Comparison of ENCODE assay signal across 8 cellular contexts in the genomic region with DNA sequence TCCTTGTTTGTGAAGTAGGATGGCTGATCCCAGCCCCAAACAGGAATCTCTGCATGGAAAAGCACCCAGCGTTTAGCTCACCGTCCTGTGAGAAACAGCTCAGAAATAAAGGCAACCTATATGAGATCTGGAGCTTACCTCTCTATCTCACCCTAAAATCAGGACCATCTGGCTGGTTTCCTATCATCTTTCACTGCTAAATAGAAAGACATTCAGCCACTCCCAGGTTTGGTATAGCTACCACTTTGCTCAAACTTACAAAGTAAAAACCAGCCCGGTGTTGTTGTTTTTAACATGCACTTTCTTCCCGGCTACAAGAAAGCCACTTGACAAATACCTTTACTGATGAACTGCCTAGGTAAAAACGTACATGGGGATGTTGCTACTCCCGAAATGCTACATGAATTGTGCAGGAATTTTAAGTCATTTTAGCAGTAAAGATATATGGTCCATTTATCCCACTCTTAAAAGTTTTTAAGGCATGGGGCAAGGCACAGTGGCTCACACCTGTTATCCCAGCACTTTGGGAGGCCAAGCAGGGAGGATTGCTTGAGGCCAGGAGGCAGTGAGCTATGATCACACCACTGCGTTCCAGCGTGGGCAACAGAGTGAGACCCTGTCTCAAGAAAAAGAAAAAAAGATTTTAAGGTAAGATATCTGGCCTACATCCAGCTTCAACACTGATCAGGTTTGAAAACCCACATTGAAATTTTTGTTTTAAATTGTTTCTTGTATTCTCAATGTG. TPM values are rescaled to one million over a fixed set of nuclear protein-coding genes. Genes with fewer than 3 reads are reported as not detected.
DNase-seq lines count a peak whose midpoint lies in the region; ATAC-seq and TF ChIP-seq lines count a peak whose summit lies in the region.

No MANE protein-coding gene starts in this region.

- H3K4me1 ChIP-seq in liver (ENCODE audit: control insufficient read depth in 4 of 4, insufficient read depth in 4 of 4, low read length in 3 of 4) (peaks cover 2 to 26% (median 13%) of the 10 kb centered on the region in 4 donors), transverse colon (peaks cover 7 to 21% (median 11%) of the 10 kb centered on the region in 4 donors)

- TF ChIP-seq EP300 in transverse colon (IDR thresholded peaks at IDR 0.05; ENCODE audit: low read depth): no peak

- no peak for TF ChIP-seq POLR2A in transverse colon (IDR thresholded peaks at IDR 0.05)

- H3K36me3 Mint-ChIP-seq in activated T-cell treated with anti-CD3 and anti-CD28 coated beads, Interleukin-2, amount 50 U/mL, for 72 hours (ENCODE audit: insufficient read depth in 2 of 2): peaks cover 11 to 12% of the 10 kb centered on the region in 2 donors
- H3K36me3 Mint-ChIP-seq in activated naive CD8-positive, alpha-beta T cell treated with anti-CD3 and anti-CD28 coated beads, Interleukin-2, amount 50 U/mL, for 24 hours (ENCODE audit: low read depth): peaks cover 18% of the 10 kb centered on the region

- 52% methylated on average over 8 of the region's 8 CpGs for WGBS in liver
- WGBS in transverse colon (ENCODE audit: low coverage in 1 of 2), 2 donors: 48 to 90% methylated on average over 2 to 8 of the region's 8 CpGs

- peaks cover 3 to 18% (median 8%) of the 10 kb centered on the region in 4 donors for H3K36me3 ChIP-seq in liver (ENCODE audit: control insufficient read depth in 4 of 4, insufficient read depth in 3 of 4, low read depth in 1 of 4, low read length in 3 of 4)
- no peaks in the 10 kb centered on the region for H3K36me3 ChIP-seq in transverse colon

- H3K27me3 ChIP-seq in liver (ENCODE audit: control insufficient read depth in 4 of 4, insufficient read depth in 4 of 4, low read length in 3 of 4) (no peaks in the 10 kb centered on the region), transverse colon (no peaks in the 10 kb centered on the region)

- H3K27ac Mint-ChIP-seq in activated T-cell treated with anti-CD3 and anti-CD28 coated beads, Interleukin-2, amount 50 U/mL, for 72 hours: no peak overlapping the region
- peak overlapping the region; percentile 98 for H3K27ac Mint-ChIP-seq in activated naive CD8-positive, alpha-beta T cell treated with anti-CD3 and anti-CD28 coated beads, Interleukin-2, amount 50 U/mL, for 24 hours

- TF ChIP-seq CTCF in liver (IDR thresholded peaks at IDR 0.05; ENCODE audit: low read depth, low read length, missing input control): no peak
- TF ChIP-seq CTCF in transverse colon (IDR thresholded peaks at IDR 0.05): no peak

- no peaks in the 10 kb centered on the region for H3K9me3 ChIP-seq in liver (ENCODE audit: control insufficient read depth in 4 of 4, low read length in 3 of 4)
- no peaks in the 10 kb centered on the region for H3K9me3 ChIP-seq in transverse colon

- in situ Hi-C loops in transverse colon (cut with MboI; ENCODE audit: low pct_ligation_motif_present in 1 of 4, low pct_unique_long_range_greater_than_20kb in 1 of 4, low sequenced_read_pairs in 3 of 4): no loop called here

- no peak for DNase-seq in activated T-cell treated with anti-CD3 and anti-CD28 coated beads, Interleukin-2, amount 50 U/mL, for 72 hours
- DNase-seq in activated T-cell treated with anti-CD3 and anti-CD28 coated beads for 4 hours (no peak), transverse colon (no peak), hypothalamus (lab: John Stamatoyannopoulos, UW) (no peak), ureter (ENCODE audit: low spot score) (no peak)
- no peak for DNase-seq in activated naive CD8-positive, alpha-beta T cell treated with anti-CD3 and anti-CD28 coated beads, Interleukin-2, amount 50 U/mL, for 24 hours

- peak overlapping the region; percentile 72 to 96 (median 93) for H3K4me3 ChIP-seq in liver (ENCODE audit: low read depth in 1 of 3, low read length in 3 of 3)
- peak overlapping the region in 3 of 4 donors; percentile 83 to 97 (median 89) for H3K4me3 ChIP-seq in transverse colon

- H3K9ac ChIP-seq in liver (ENCODE audit: low read depth in 1 of 2, low read length in 2 of 2): peak overlapping the region in 1 of 2 donors; percentile 84

- peaks cover 34% of the 10 kb centered on the region for H3K4me1 Mint-ChIP-seq in activated T-cell treated with anti-CD3 and anti-CD28 coated beads, Interleukin-2, amount 50 U/mL, for 72 hours (ENCODE audit: low read depth)
- H3K4me1 Mint-ChIP-seq in activated naive CD8-positive, alpha-beta T cell treated with anti-CD3 and anti-CD28 coated beads, Interleukin-2, amount 50 U/mL, for 24 hours: peaks cover 20% of the 10 kb centered on the region

- no peaks in the 10 kb centered on the region for H3K27me3 Mint-ChIP-seq in activated T-cell treated with anti-CD3 and anti-CD28 coated beads, Interleukin-2, amount 50 U/mL, for 72 hours (ENCODE audit: low read depth)
- H3K27me3 Mint-ChIP-seq in activated naive CD8-positive, alpha-beta T cell treated with anti-CD3 and anti-CD28 coated beads, Interleukin-2, amount 50 U/mL, for 24 hours: no peaks in the 10 kb centered on the region

- H3K27ac ChIP-seq in liver (ENCODE audit: low read depth in 1 of 2, low read length in 2 of 2) (peak overlapping the region; percentile 81 to 95), transverse colon (peak overlapping the region in 3 of 4 donors; percentile 96 to 99 (median 97))

- peak overlapping the region; percentile 95 to 99 for H3K4me3 Mint-ChIP-seq in activated T-cell treated with anti-CD3 and anti-CD28 coated beads, Interleukin-2, amount 50 U/mL, for 72 hours
- peak overlapping the region; percentile 98 for H3K4me3 Mint-ChIP-seq in activated naive CD8-positive, alpha-beta T cell treated with anti-CD3 and anti-CD28 coated beads, Interleukin-2, amount 50 U/mL, for 24 hours

- no peak for TF ChIP-seq RAD21 in liver (IDR thresholded peaks at IDR 0.05)

- no peak for ATAC-seq in activated T-cell treated with anti-CD3 and anti-CD28 coated beads, Interleukin-2, amount 50 U/mL, for 72 hours (replicated peaks in 1 of 2)
- ATAC-seq in activated naive CD8-positive, alpha-beta T cell treated with anti-CD3 and anti-CD28 coated beads, Interleukin-2, amount 50 U/mL, for 24 hours: no peak
- no peak for ATAC-seq in HG03469 (IDR thresholded peaks at IDR 0.05; ENCODE audit: unreplicated experiment)

- H3K9me3 Mint-ChIP-seq in activated T-cell treated with anti-CD3 and anti-CD28 coated beads, Interleukin-2, amount 50 U/mL, for 72 hours: no peaks in the 10 kb centered on the region
- no peaks in the 10 kb centered on the region for H3K9me3 Mint-ChIP-seq in activated naive CD8-positive, alpha-beta T cell treated with anti-CD3 and anti-CD28 coated beads, Interleukin-2, amount 50 U/mL, for 24 hours

- intact Hi-C loops in transverse colon (cut with DNase I; ENCODE audit: low total_unique reads): loop anchor here (5.0 to 10.0 kb wide), 2 partner anchors 48 to 130 kb away; partner anchors contain the start of gene SYNPO2

TF ChIP-seq in liver, 16 proteins besides CTCF, POLR2A, EP300 and RAD21:
- TF ChIP-seq TAF1 (conservative IDR thresholded peaks at IDR 0.05) (no peak), YY1 (IDR thresholded peaks at IDR 0.05) (no peak)

RNA-seq across cellular contexts. Expression of gene SEC24D, which starts 1.0 kb away (rescaled TPM):
- total RNA-seq in activated T-cell treated with anti-CD3 and anti-CD28 coated beads, Interleukin-2, amount 50 U/mL, for 72 hours: 10 to 100 TPM; 41.5 to 60.4 TPM
- total RNA-seq in liver (10 to 100 TPM; 16.0 to 80.8 TPM), transverse colon (10 to 100 TPM in 3 of 4 donors, 1 to 10 TPM in 1; 9.7 to 37.9 (median 17.0) TPM), ureter (66.7 TPM)
- 10 to 100 TPM; 18.1 to 49.3 TPM for polyA plus RNA-seq in liver

RNA-seq across cellular contexts. Expression of gene SYNPO2, which starts 51.7 kb away (rescaled TPM):
- under 1 TPM; 0.31 to 0.35 TPM for total RNA-seq in activated T-cell treated with anti-CD3 and anti-CD28 coated beads, Interleukin-2, amount 50 U/mL, for 72 hours
- total RNA-seq in liver: 10 to 100 TPM in 1 of 2 donors, 1 to 10 TPM in 1; 2.7 to 10.9 TPM
- polyA plus RNA-seq in liver: 1 to 10 TPM; 2.4 to 4.2 TPM
- total RNA-seq in transverse colon: 100 to 1,000 TPM in 3 of 4 donors, 10 to 100 TPM in 1; 99.7 to 400 (median 145) TPM
- total RNA-seq in ureter: 381 TPM

Comparison
In these comparisons a context has a peak if more than half of its experiments do, and no peak if none do; other contexts are left out.
1. RNA of gene SYNPO2, which starts 51.7 kb away (total RNA-seq): 381 TPM in ureter (single experiment) and 99.7 to 400 TPM in transverse colon; 2.7 to 10.9 TPM in liver and 0.31 to 0.35 TPM in activated T-cell treated with anti-CD3 and anti-CD28 coated beads, Interleukin-2, amount 50 U/mL, for 72 hours; every median in the first group is over 4 times any median in the second.